Comparison of ENCODE assay signal across 13 cellular contexts in genomic region chr5:6718161-6718681, GRCh38. TPM values are rescaled to one million over a fixed set of nuclear protein-coding genes. Genes with fewer than 3 reads are reported as not detected.
DNase-seq lines count a peak whose midpoint lies in the region; ATAC-seq and TF ChIP-seq lines count a peak whose summit lies in the region.
"Had no signal": no experiment of that assay in that cellular context is flagged by ENCODE, and none has a peak within 500 bp of the region (broad histone marks: within the 10 kb centered on the region; RNA-seq: fewer than 3 reads in every experiment).

No MANE protein-coding gene starts in this region.

- H3K27me3 ChIP-seq in CD4-positive, CD25-positive, alpha-beta regulatory T cell (ENCODE audit: control insufficient read depth, insufficient read depth, low read length): no peaks in the 10 kb centered on the region
- H3K27me3 ChIP-seq: body of pancreas had no signal

- ATAC-seq in CD4-positive, CD25-positive, alpha-beta regulatory T cell (ENCODE audit: low read depth in 2 of 2): no peak
- ATAC-seq in GM21423 (IDR thresholded peaks at IDR 0.05; ENCODE audit: unreplicated experiment) (peak; percentile 23), activated B cell treated with CpG ODN at 0.5 μM for 24 hours (ENCODE audit: low read depth) (peak; percentile 22), GM21515 (IDR thresholded peaks at IDR 0.05; ENCODE audit: unreplicated experiment) (no peak), GM19351 (IDR thresholded peaks at IDR 0.05; ENCODE audit: unreplicated experiment) (no peak)
- ATAC-seq: body of pancreas had no signal

- TF ChIP-seq CTCF in activated B cell treated with CpG ODN at 0.5 μM for 24 hours (IDR thresholded peaks at IDR 0.05) (no peak), nephron progenitor cell (IDR thresholded peaks at IDR 0.05) (no peak), GM13976 (IDR thresholded peaks at IDR 0.05; ENCODE audit: borderline replicate concordance, control extremely low read depth, extremely low read depth, insufficient read depth, missing control alignments) (no peak)

- H3K4me1 Mint-ChIP-seq in CD4-positive, CD25-positive, alpha-beta regulatory T cell: peaks cover 17 to 79% (median 62%) of the 10 kb centered on the region in 4 donors
- H3K4me1 Mint-ChIP-seq in activated B cell treated with CpG ODN at 0.5 μM for 24 hours: peaks cover 81% of the 10 kb centered on the region
- H3K4me1 Mint-ChIP-seq in nephron progenitor cell: peaks cover 84% of the 10 kb centered on the region

- H3K9me3 ChIP-seq in CD4-positive, CD25-positive, alpha-beta regulatory T cell (ENCODE audit: control insufficient read depth in 2 of 2, low read length in 2 of 2): no peaks in the 10 kb centered on the region
- H3K9me3 ChIP-seq: body of pancreas had no signal

- H3K4me3 ChIP-seq in CD4-positive, CD25-positive, alpha-beta regulatory T cell (ENCODE audit: low read depth, low read length): peak overlapping the region; percentile 43
- H3K4me3 ChIP-seq: body of pancreas had no signal

- in situ Hi-C loops in GM13976 (cut with MboI; ENCODE audit: low sequenced_read_pairs, unreplicated experiment): no loop called here

- POLR2A ChIA-PET in activated B cell treated with CpG ODN at 0.5 μM for 24 hours (lab: Charles Lee): interaction anchor here (0.8 to 2.4 kb wide), 4 partner anchors 10 to 84 kb away, joined by 3 to 10 read pairs (median 4); no protein-coding TSS in a partner anchor

- H3K4me1 ChIP-seq in CD4-positive, CD25-positive, alpha-beta regulatory T cell (ENCODE audit: control insufficient read depth, insufficient read depth, low read length, poor library complexity, severe bottlenecking): peaks cover 83% of the 10 kb centered on the region

- H3K36me3 ChIP-seq in CD4-positive, CD25-positive, alpha-beta regulatory T cell (ENCODE audit: control insufficient read depth, insufficient read depth, low read length): peaks cover 8% of the 10 kb centered on the region

- intact Hi-C loops in activated B cell treated with CpG ODN at 0.5 μM for 24 hours (cut with micrococcal nuclease): loop anchor here (1.0 to 10.0 kb wide), 2 partner anchors 10 to 963 kb away; no protein-coding TSS in a partner anchor

- no peaks in the 10 kb centered on the region for H3K27me3 Mint-ChIP-seq in CD4-positive, CD25-positive, alpha-beta regulatory T cell
- H3K27me3 Mint-ChIP-seq in activated B cell treated with CpG ODN at 0.5 μM for 24 hours (no peaks in the 10 kb centered on the region), nephron progenitor cell (ENCODE audit: low read depth, poor library complexity) (no peaks in the 10 kb centered on the region)

- no peak overlapping the region for H3K27ac ChIP-seq in CD4-positive, CD25-positive, alpha-beta regulatory T cell (ENCODE audit: insufficient read depth, low read length, poor library complexity, severe bottlenecking)
- H3K27ac ChIP-seq: body of pancreas had no signal

- H3K4me3 Mint-ChIP-seq in CD4-positive, CD25-positive, alpha-beta regulatory T cell: peak overlapping the region; percentile 51 to 93 (median 86)
- peak overlapping the region; percentile 54 for H3K4me3 Mint-ChIP-seq in activated B cell treated with CpG ODN at 0.5 μM for 24 hours
- H3K4me3 Mint-ChIP-seq in nephron progenitor cell: peak overlapping the region; percentile 54
- H3K4me3 Mint-ChIP-seq: activated T-helper 1 cell treated with anti-CD3 and anti-CD28 coated beads, Interleukin-12 subunit alpha, Interleukin-12 subunit beta, Interleukin-2, Interleukin-4 antibody, amounts not matched to agents 30 ng/mL and 10 ng/mL and 1 ng/mL, durations not matched to agents 14 hours and 24 hours and 36 hours had no signal

- CTCF ChIA-PET in activated B cell treated with CpG ODN at 0.5 μM for 24 hours (lab: Charles Lee): no interaction called here

- H3K36me3 Mint-ChIP-seq in CD4-positive, CD25-positive, alpha-beta regulatory T cell: peaks cover 12% of the 10 kb centered on the region
- peaks cover 30% of the 10 kb centered on the region for H3K36me3 Mint-ChIP-seq in activated B cell treated with CpG ODN at 0.5 μM for 24 hours (ENCODE audit: low read depth)
- H3K36me3 Mint-ChIP-seq in nephron progenitor cell (ENCODE audit: low read depth): peaks cover 14% of the 10 kb centered on the region

- peaks cover 0 to 2% (median 0%) of the 10 kb centered on the region in 7 donors for H3K9me3 Mint-ChIP-seq in CD4-positive, CD25-positive, alpha-beta regulatory T cell
- H3K9me3 Mint-ChIP-seq in activated B cell treated with CpG ODN at 0.5 μM for 24 hours: no peaks in the 10 kb centered on the region
- H3K9me3 Mint-ChIP-seq in nephron progenitor cell: no peaks in the 10 kb centered on the region
- H3K9me3 Mint-ChIP-seq: activated T-helper 1 cell treated with anti-CD3 and anti-CD28 coated beads, Interleukin-12 subunit alpha, Interleukin-12 subunit beta, Interleukin-2, Interleukin-4 antibody, amounts not matched to agents 30 ng/mL and 10 ng/mL and 1 ng/mL, durations not matched to agents 14 hours and 24 hours and 36 hours had no signal

- DNase-seq in CD4-positive, CD25-positive, alpha-beta regulatory T cell: no peak
- DNase-seq in activated B cell treated with CpG ODN at 0.5 μM for 24 hours: no peak
- no peak for DNase-seq in nephron progenitor cell
- DNase-seq in GM13976 (ENCODE audit: low spot score): no peak
- DNase-seq: activated CD4-positive, CD25-positive, alpha-beta regulatory T cell; body of pancreas; NCI-H2029; NCI-H82; SIG-M5 had no signal

- H3K27ac Mint-ChIP-seq in CD4-positive, CD25-positive, alpha-beta regulatory T cell: peak overlapping the region in 2 of 3 donors; percentile 78 to 81
- H3K27ac Mint-ChIP-seq in activated B cell treated with CpG ODN at 0.5 μM for 24 hours (peak overlapping the region; percentile 56), nephron progenitor cell (no peak overlapping the region)
- H3K27ac Mint-ChIP-seq: activated T-helper 1 cell treated with anti-CD3 and anti-CD28 coated beads, Interleukin-12 subunit alpha, Interleukin-12 subunit beta, Interleukin-2, Interleukin-4 antibody, amounts not matched to agents 30 ng/mL and 10 ng/mL and 1 ng/mL, durations not matched to agents 14 hours and 24 hours and 36 hours had no signal

RNA-seq across cellular contexts. Expression of gene TENT4A, which starts 5.0 kb away (rescaled TPM):
- total RNA-seq in CD4-positive, CD25-positive, alpha-beta regulatory T cell: 66.5 TPM
- polyA plus RNA-seq in CD4-positive, CD25-positive, alpha-beta regulatory T cell: 1 to 10 TPM in 2 of 4 donors, under 1 TPM in 2; 0.74 to 3.2 (median 1.0) TPM
- total RNA-seq in activated B cell treated with CpG ODN at 0.5 μM for 24 hours: 42.4 and 51.2 TPM in 2 replicates

Comparison
In these comparisons a context has a peak if more than half of its experiments do, and no peak if none do; other contexts are left out.
1. ATAC-seq: peak in GM21423 (single experiment) and activated B cell treated with CpG ODN at 0.5 μM for 24 hours (single experiment); none in CD4-positive, CD25-positive, alpha-beta regulatory T cell (0 of 2), GM21515 (single experiment) and GM19351 (single experiment).
2. Peak in every context shown above with its lines, with median percentiles within 50 percentile points of each other: H3K4me3 Mint-ChIP-seq.